ENCODE assay signal across 27 cellular contexts in genomic region chr12:2482938-2483337, GRCh38.
"Had no signal": no experiment of that assay in that cellular context is flagged by ENCODE, and none has a peak within 500 bp of the region (broad histone marks: within the 10 kb centered on the region; RNA-seq: fewer than 3 reads in every experiment).

No MANE protein-coding gene starts in this region.

- H3K4me3 Mint-ChIP-seq: activated CD8-positive, alpha-beta memory T cell treated with anti-CD3 and anti-CD28 coated beads, Interleukin-2, amount 10 ng/mL, durations not matched to agents 7 days and 5 days; activated naive CD4-positive, alpha-beta T cell treated with anti-CD3 and anti-CD28 coated beads, Interleukin-2, amount 50 U/mL, for 24 hours; activated T-cell treated with anti-CD3 and anti-CD28 coated beads, Interleukin-2, amount 50 U/mL, for 24 hours; activated T-helper 1 cell treated with anti-CD3 and anti-CD28 coated beads, Interleukin-12 subunit alpha, Interleukin-12 subunit beta, Interleukin-2, Interleukin-4 antibody, amounts not matched to agents 30 ng/mL and 10 ng/mL and 1 ng/mL, durations not matched to agents 14 hours and 24 hours and 36 hours; central memory CD8-positive, alpha-beta T cell; T-helper 1 cell treated with Interleukin-12 subunit alpha and Interleukin-12 subunit beta and Interleukin-4 antibody, amounts not matched to agents 30 μg/mL and 1 μg/mL, for 36 hours; WTC11 had no signal

- H3K4me1 Mint-ChIP-seq: activated CD8-positive, alpha-beta memory T cell treated with anti-CD3 and anti-CD28 coated beads, Interleukin-2, amount 10 ng/mL, durations not matched to agents 7 days and 5 days; activated naive CD4-positive, alpha-beta T cell treated with anti-CD3 and anti-CD28 coated beads, Interleukin-2, amount 50 U/mL, for 24 hours; central memory CD8-positive, alpha-beta T cell; WTC11 had no signal

- H3K27ac ChIP-seq: ascending aorta, body of pancreas, Peyer's patch, RWPE1, SJSA1 had no signal

- DNase-seq: activated CD4-positive, alpha-beta T cell treated with anti-CD3 and anti-CD28 coated beads for 48 hours; activated CD4-positive, alpha-beta T cell treated with anti-CD3 and anti-CD28 coated beads, Interleukin-2, amount 50 U/mL, for 4 hours; activated CD4-positive, CD25-positive, alpha-beta regulatory T cell treated with anti-CD3 and anti-CD28 coated beads, Interleukin-2, amount 50 U/mL, for 72 hours; activated CD8-positive, alpha-beta memory T cell treated with anti-CD3 and anti-CD28 coated beads, Interleukin-2, amount 10 ng/mL, durations not matched to agents 7 days and 5 days; activated effector memory CD4-positive, alpha-beta T cell treated with Interleukin-2 at 50 U/mL for 16 hours; activated naive CD4-positive, alpha-beta T cell; activated T-cell treated with anti-CD3 and anti-CD28 coated beads, Interleukin-2, amount 50 U/mL, for 24 hours; body of pancreas; Kasumi-1; KBM-7; NCI-H1048; NCI-H1930; NCI-H526; NCI-H82; Peyer's patch; SHP77; SW 1271; T-helper 9 cell had no signal

- H3K36me3 Mint-ChIP-seq: activated CD8-positive, alpha-beta memory T cell treated with anti-CD3 and anti-CD28 coated beads, Interleukin-2, amount 10 ng/mL, durations not matched to agents 7 days and 5 days; activated naive CD4-positive, alpha-beta T cell treated with anti-CD3 and anti-CD28 coated beads, Interleukin-2, amount 50 U/mL, for 24 hours; WTC11 had no signal

- H3K9me3 Mint-ChIP-seq: activated naive CD4-positive, alpha-beta T cell treated with anti-CD3 and anti-CD28 coated beads, Interleukin-2, amount 50 U/mL, for 24 hours; activated T-cell treated with anti-CD3 and anti-CD28 coated beads, Interleukin-2, amount 50 U/mL, for 24 hours; activated T-helper 1 cell treated with anti-CD3 and anti-CD28 coated beads, Interleukin-12 subunit alpha, Interleukin-12 subunit beta, Interleukin-2, Interleukin-4 antibody, amounts not matched to agents 30 ng/mL and 10 ng/mL and 1 ng/mL, durations not matched to agents 14 hours and 24 hours and 36 hours; central memory CD8-positive, alpha-beta T cell; T-helper 1 cell treated with Interleukin-12 subunit alpha and Interleukin-12 subunit beta and Interleukin-4 antibody, amounts not matched to agents 30 μg/mL and 1 μg/mL, for 36 hours had no signal

- ATAC-seq: activated CD8-positive, alpha-beta memory T cell treated with anti-CD3 and anti-CD28 coated beads, Interleukin-2, amount 10 ng/mL, durations not matched to agents 7 days and 5 days; body of pancreas; SK-N-SH treated with all-trans-retinoic acid at 6 μM for 48 hours; WTC11 had no signal

- H3K27ac Mint-ChIP-seq: activated CD8-positive, alpha-beta memory T cell treated with anti-CD3 and anti-CD28 coated beads, Interleukin-2, amount 10 ng/mL, durations not matched to agents 7 days and 5 days; activated naive CD4-positive, alpha-beta T cell treated with anti-CD3 and anti-CD28 coated beads, Interleukin-2, amount 50 U/mL, for 24 hours; activated T-cell treated with anti-CD3 and anti-CD28 coated beads, Interleukin-2, amount 50 U/mL, for 24 hours; activated T-helper 1 cell treated with anti-CD3 and anti-CD28 coated beads, Interleukin-12 subunit alpha, Interleukin-12 subunit beta, Interleukin-2, Interleukin-4 antibody, amounts not matched to agents 30 ng/mL and 10 ng/mL and 1 ng/mL, durations not matched to agents 14 hours and 24 hours and 36 hours; T-helper 1 cell treated with Interleukin-12 subunit alpha and Interleukin-12 subunit beta and Interleukin-4 antibody, amounts not matched to agents 30 μg/mL and 1 μg/mL, for 36 hours; WTC11 had no signal
